1 cellular context compared by ENCODE assay signal in the genomic region with DNA sequence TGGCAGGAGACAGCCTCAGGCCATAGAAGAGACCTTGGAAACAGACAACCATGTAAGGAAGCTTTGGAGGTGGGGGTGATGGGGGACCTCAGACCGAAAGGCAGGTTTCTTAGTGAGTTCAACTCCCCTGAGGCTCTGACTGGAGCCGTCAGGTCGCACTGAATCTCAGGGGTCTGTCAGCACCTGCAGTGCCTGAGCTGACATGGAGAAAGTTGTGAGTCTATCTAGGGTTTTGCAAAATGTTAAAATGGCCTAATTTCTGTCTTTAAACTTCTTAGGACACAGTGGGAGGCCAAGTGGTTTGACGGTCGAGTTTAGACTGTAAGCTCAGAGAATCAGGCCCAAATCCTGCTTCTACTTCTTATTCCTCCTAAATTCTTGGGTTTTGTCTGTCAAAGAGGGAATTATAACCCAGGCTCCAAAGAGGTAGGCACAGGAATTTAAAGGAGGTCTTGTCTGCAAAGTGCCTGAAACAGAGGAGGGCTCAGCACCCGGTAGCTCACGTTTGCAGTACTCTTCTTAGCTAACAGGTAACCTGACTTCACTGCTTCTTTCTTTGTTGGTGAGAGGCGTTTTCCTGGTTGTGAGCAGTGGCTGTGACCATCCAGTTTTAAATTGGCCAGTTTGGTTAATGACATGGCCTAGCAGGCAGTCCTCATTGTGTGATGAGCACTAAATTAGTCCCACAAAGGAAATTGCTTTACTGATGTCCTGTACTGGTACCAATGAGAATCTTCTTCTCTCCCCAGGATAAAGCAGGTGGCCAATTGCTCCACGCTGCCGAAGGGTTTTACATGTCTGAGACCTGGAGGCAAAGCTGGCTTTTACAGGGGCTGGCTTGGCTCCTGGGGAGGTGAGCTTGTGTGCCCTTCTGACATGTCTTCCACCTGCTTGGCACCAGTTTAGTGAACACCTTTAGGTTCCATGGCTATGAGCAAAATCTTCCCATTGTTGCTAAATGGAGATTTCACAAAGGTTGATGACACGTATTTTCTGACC.
TF ChIP-seq lines count a peak whose summit lies in the region.

No MANE protein-coding gene starts in this region.

TF ChIP-seq in H1, 55 proteins besides CTCF, POLR2A, EP300 and RAD21 (continued from another document):
- TF ChIP-seq, protein P1, sequence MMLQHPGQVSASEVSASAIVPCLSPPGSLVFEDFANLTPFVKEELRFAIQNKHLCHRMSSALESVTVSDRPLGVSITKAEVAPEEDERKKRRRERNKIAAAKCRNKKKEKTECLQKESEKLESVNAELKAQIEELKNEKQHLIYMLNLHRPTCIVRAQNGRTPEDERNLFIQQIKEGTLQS (IDR thresholded peaks at IDR 0.05; ENCODE audit: insufficient read depth, low read depth, low read length) = no peak
- no peak for TF ChIP-seq KDM5A (IDR thresholded peaks at IDR 0.05; ENCODE audit: low read length)
- no peak for TF ChIP-seq RNF2 (IDR thresholded peaks at IDR 0.05; ENCODE audit: borderline replicate concordance, low read depth, low read length, missing control alignments, poor library complexity, severe bottlenecking)
- no peak for TF ChIP-seq SAP30 (IDR thresholded peaks at IDR 0.05; ENCODE audit: insufficient read depth, insufficient replicate concordance, low read length)
TF ChIP-seq in H1: peak in this region for 0.
